Comparison of ENCODE assay signal across 2 cellular contexts in the genomic region with DNA sequence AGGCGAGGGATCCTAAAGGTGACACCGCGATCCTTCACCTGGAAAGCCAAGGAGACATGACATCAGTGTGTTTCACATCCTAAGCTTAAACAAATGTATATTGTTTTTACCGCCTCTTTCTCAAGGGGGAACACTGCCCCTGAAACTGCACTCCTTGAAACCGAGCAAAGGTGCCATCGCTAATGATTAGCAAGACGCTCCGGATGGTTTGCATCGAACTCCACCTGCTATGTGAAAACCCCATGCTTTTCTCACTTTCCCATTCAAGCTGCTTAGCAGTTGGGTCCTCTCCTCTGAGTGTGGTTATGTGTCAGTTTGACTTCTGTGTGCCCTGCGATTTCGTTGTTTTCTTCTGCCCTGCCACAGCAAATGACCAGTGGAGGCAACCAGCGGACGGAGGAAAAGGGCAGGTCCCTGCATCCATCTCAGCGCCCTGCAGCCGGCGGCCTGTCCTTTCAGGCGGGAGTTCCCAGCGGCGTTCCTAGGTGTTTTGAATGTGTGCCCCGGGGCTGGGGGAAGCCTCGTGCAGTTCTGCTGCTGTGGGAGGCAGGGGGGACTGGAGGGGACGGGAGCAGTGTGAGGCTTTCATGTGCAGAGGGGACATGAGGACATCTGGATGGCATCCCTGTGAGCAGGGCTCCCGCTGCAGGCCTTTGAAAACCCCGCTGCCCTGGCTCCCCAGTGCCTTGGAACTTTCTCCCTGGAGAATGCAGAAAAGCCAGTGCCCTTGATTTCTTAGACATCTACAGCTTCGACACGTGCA.
TF ChIP-seq lines count a peak whose summit lies in the region.

No MANE protein-coding gene starts in this region.

TF ChIP-seq in HepG2, 621 proteins besides CTCF, POLR2A, EP300 and RAD21:
- TF ChIP-seq PAX8 (CRISPR knock-in tag; IDR thresholded peaks at IDR 0.05; ENCODE audit: borderline replicate concordance), result no peak
- TF ChIP-seq, protein P1, sequence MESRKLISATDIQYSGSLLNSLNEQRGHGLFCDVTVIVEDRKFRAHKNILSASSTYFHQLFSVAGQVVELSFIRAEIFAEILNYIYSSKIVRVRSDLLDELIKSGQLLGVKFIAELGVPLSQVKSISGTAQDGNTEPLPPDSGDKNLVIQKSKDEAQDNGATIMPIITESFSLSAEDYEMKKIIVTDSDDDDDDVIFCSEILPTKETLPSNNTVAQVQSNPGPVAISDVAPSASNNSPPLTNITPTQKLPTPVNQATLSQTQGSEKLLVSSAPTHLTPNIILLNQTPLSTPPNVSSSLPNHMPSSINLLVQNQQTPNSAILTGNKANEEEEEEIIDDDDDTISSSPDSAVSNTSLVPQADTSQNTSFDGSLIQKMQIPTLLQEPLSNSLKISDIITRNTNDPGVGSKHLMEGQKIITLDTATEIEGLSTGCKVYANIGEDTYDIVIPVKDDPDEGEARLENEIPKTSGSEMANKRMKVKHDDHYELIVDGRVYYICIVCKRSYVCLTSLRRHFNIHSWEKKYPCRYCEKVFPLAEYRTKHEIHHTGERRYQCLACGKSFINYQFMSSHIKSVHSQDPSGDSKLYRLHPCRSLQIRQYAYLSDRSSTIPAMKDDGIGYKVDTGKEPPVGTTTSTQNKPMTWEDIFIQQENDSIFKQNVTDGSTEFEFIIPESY (CRISPR knock-in tag; IDR thresholded peaks at IDR 0.05), result peak; percentile 81
TF ChIP-seq in HepG2: peak in this region for 1.

TF ChIP-seq in SK-N-SH treated with all-trans-retinoic acid at 6 μM for 48 hours, 23 proteins besides CTCF, POLR2A, EP300 and RAD21:
- TF ChIP-seq CREB5 (CRISPR knock-in tag; IDR thresholded peaks at IDR 0.05; ENCODE audit: low read depth) (no peak), ARNTL (CRISPR knock-in tag; IDR thresholded peaks at IDR 0.05; ENCODE audit: borderline replicate concordance, low read depth) (no peak), ZNF8 (CRISPR knock-in tag; IDR thresholded peaks at IDR 0.05) (no peak), POU6F1 (CRISPR knock-in tag; IDR thresholded peaks at IDR 0.05; ENCODE audit: borderline replicate concordance, low read depth) (no peak), ZFP30 (CRISPR knock-in tag; IDR thresholded peaks at IDR 0.05) (no peak), ESRRG (CRISPR knock-in tag; IDR thresholded peaks at IDR 0.05) (no peak), TCF4 (CRISPR knock-in tag; IDR thresholded peaks at IDR 0.05; ENCODE audit: borderline replicate concordance) (no peak), TSHZ2 (CRISPR knock-in tag; IDR thresholded peaks at IDR 0.05) (no peak), GLIS3 (CRISPR knock-in tag; IDR thresholded peaks at IDR 0.05) (no peak), ZFP3 (CRISPR knock-in tag; IDR thresholded peaks at IDR 0.05) (no peak), RARB (CRISPR knock-in tag; IDR thresholded peaks at IDR 0.05) (no peak), CSDC2 (CRISPR knock-in tag; IDR thresholded peaks at IDR 0.05) (no peak), ZNF565 (CRISPR knock-in tag; conservative IDR thresholded peaks at IDR 0.05; ENCODE audit: low read depth) (no peak), PPARA (CRISPR knock-in tag; IDR thresholded peaks at IDR 0.05; ENCODE audit: borderline replicate concordance) (no peak), TOX (CRISPR knock-in tag; IDR thresholded peaks at IDR 0.05; ENCODE audit: borderline replicate concordance) (no peak), OSR1 (CRISPR knock-in tag; IDR thresholded peaks at IDR 0.05) (no peak), CSRNP3 (CRISPR knock-in tag; IDR thresholded peaks at IDR 0.05) (no peak), ZNF70 (CRISPR knock-in tag; IDR thresholded peaks at IDR 0.05) (no peak), ISL1 (CRISPR knock-in tag; IDR thresholded peaks at IDR 0.05) (no peak)
